20 cellular contexts compared by ENCODE assay signal in genomic region chr7:36982749-36983148, GRCh38.
"Had no signal": no experiment of that assay in that cellular context is flagged by ENCODE, and none has a peak within 500 bp of the region (broad histone marks: within the 10 kb centered on the region; RNA-seq: fewer than 3 reads in every experiment).

No MANE protein-coding gene starts in this region.

- H3K27me3 Mint-ChIP-seq: naive thymus-derived CD4-positive, alpha-beta T cell; type B pancreatic cell had no signal

- H3K4me1 ChIP-seq: colonic mucosa, suprapubic skin had no signal

- H3K9me3 ChIP-seq: colonic mucosa, heart left ventricle, ovary, suprapubic skin, thyroid gland had no signal

- H3K4me3 Mint-ChIP-seq: naive thymus-derived CD4-positive, alpha-beta T cell; nephron progenitor cell had no signal

- ATAC-seq: heart left ventricle; left colon; left ventricle myocardium superior; naive thymus-derived CD4-positive, alpha-beta T cell; right cardiac atrium; stimulated activated naive CD8-positive, alpha-beta T cell treated with anti-CD3 and anti-CD28 coated beads, Interleukin-15, Interleukin-2, amounts not matched to agents 100 U/mL and 50 U/mL, for 24 hours had no signal

- H3K27ac ChIP-seq: colonic mucosa, heart left ventricle, ovary, suprapubic skin, thyroid gland had no signal

- H3K36me3 ChIP-seq: colonic mucosa, ovary, suprapubic skin, thyroid gland had no signal

- DNase-seq: colonic mucosa; dermis blood vessel endothelial cell; effector CD4-positive, alpha-beta T cell; foreskin melanocyte; heart left ventricle; hippocampal formation; left colon; left ventricle myocardium superior; mesendoderm; naive thymus-derived CD4-positive, alpha-beta T cell; nephron progenitor cell; ovary; right cardiac atrium; small intestine; stimulated activated CD4-positive, alpha-beta T cell treated with anti-CD3 and anti-CD28 coated beads, Interleukin-2, amount 100 ng/mL, for 48 hours; stimulated activated naive CD8-positive, alpha-beta T cell treated with anti-CD3 and anti-CD28 coated beads, Interleukin-15, Interleukin-2, amounts not matched to agents 100 U/mL and 50 U/mL, for 24 hours; thyroid gland had no signal

- H3K27me3 ChIP-seq: colonic mucosa, ovary, thyroid gland had no signal

- H3K36me3 Mint-ChIP-seq: type B pancreatic cell had no signal

- H3K9me3 Mint-ChIP-seq: nephron progenitor cell had no signal

- H3K4me3 ChIP-seq: colonic mucosa, heart left ventricle, lung, ovary, suprapubic skin, thyroid gland had no signal

- H3K27ac Mint-ChIP-seq: nephron progenitor cell, type B pancreatic cell had no signal
